2 cellular contexts compared by ENCODE assay signal in the genomic region with DNA sequence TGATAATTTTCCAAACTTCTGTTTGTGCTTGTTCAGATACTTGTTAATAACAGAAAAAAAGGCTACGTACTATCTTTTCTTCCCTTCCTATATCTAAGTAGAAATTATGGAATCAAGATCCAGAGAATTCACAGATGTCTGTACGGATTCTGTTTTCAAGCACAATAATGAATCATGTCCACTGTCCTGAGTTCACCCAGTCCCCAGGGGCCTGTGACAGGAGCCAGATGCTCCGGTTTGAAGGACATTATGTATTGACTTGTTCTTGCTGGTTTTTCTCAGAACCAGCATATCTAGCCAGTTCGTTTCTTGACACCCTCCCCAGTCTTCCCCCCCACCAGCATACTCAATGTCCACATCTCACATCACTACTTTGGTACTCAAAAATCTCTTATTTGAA.
A peak's percentile ranks its signal among the peaks of the same experiment; 100 is the strongest.
TF ChIP-seq lines count a peak whose summit lies in the region.

No MANE protein-coding gene starts in this region.

TF ChIP-seq in IMR-90, 13 proteins besides CTCF, POLR2A, EP300 and RAD21:
- TF ChIP-seq, protein P1, sequence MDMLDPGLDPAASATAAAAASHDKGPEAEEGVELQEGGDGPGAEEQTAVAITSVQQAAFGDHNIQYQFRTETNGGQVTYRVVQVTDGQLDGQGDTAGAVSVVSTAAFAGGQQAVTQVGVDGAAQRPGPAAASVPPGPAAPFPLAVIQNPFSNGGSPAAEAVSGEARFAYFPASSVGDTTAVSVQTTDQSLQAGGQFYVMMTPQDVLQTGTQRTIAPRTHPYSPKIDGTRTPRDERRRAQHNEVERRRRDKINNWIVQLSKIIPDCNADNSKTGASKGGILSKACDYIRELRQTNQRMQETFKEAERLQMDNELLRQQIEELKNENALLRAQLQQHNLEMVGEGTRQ (IDR thresholded peaks at IDR 0.05; ENCODE audit: low read depth, low read length) = no peak
- no peak for TF ChIP-seq BHLHE40 (IDR thresholded peaks at IDR 0.05; ENCODE audit: low read depth, low read length)
- no peak for TF ChIP-seq NFE2L2 (IDR thresholded peaks at IDR 0.05; ENCODE audit: low read depth, low read length)
- TF ChIP-seq, protein P2, sequence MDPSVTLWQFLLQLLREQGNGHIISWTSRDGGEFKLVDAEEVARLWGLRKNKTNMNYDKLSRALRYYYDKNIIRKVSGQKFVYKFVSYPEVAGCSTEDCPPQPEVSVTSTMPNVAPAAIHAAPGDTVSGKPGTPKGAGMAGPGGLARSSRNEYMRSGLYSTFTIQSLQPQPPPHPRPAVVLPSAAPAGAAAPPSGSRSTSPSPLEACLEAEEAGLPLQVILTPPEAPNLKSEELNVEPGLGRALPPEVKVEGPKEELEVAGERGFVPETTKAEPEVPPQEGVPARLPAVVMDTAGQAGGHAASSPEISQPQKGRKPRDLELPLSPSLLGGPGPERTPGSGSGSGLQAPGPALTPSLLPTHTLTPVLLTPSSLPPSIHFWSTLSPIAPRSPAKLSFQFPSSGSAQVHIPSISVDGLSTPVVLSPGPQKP (IDR thresholded peaks at IDR 0.05; ENCODE audit: borderline replicate concordance, low read depth, low read length) = no peak
- TF ChIP-seq RCOR1 (IDR thresholded peaks at IDR 0.05; ENCODE audit: insufficient replicate concordance, low read length) = no peak
- TF ChIP-seq CHD1 (IDR thresholded peaks at IDR 0.05; ENCODE audit: low read depth, low read length) = no peak
- no peak for TF ChIP-seq RFX5 (IDR thresholded peaks at IDR 0.05; ENCODE audit: low read depth, low read length)
- no peak for TF ChIP-seq MAZ (IDR thresholded peaks at IDR 0.05; ENCODE audit: borderline replicate concordance, low read depth, low read length)
- no peak for TF ChIP-seq SMC3 (IDR thresholded peaks at IDR 0.05; ENCODE audit: low read depth, low read length)
- no peak for TF ChIP-seq MAFK (IDR thresholded peaks at IDR 0.05; ENCODE audit: low read depth, low read length)
- no peak for TF ChIP-seq MXI1 (IDR thresholded peaks at IDR 0.05; ENCODE audit: borderline replicate concordance, low read depth, low read length)
- no peak for TF ChIP-seq FOS (IDR thresholded peaks at IDR 0.05; ENCODE audit: low read depth, low read length)
- no peak for TF ChIP-seq CEBPB (IDR thresholded peaks at IDR 0.05; ENCODE audit: low read depth, low read length)
TF ChIP-seq in IMR-90: peak in this region for 0.

TF ChIP-seq in K562, 482 proteins besides CTCF, POLR2A, EP300 and RAD21:
- TF ChIP-seq MCM5 (IDR thresholded peaks at IDR 0.05; ENCODE audit: low read depth) = no peak
- peak; percentile 68 for TF ChIP-seq MEIS2 (IDR thresholded peaks at IDR 0.05; ENCODE audit: partially characterized antibody)
- TF ChIP-seq, protein P3, sequence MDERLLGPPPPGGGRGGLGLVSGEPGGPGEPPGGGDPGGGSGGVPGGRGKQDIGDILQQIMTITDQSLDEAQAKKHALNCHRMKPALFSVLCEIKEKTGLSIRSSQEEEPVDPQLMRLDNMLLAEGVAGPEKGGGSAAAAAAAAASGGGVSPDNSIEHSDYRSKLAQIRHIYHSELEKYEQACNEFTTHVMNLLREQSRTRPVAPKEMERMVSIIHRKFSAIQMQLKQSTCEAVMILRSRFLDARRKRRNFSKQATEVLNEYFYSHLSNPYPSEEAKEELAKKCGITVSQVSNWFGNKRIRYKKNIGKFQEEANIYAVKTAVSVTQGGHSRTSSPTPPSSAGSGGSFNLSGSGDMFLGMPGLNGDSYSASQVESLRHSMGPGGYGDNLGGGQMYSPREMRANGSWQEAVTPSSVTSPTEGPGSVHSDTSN (CRISPR knock-in tag; IDR thresholded peaks at IDR 0.05; ENCODE audit: low read depth) = no peak
- TF ChIP-seq, protein P3 (tag; conservative IDR thresholded peaks at IDR 0.05; ENCODE audit: low read depth) = peak; percentile 53
